24 cellular contexts compared by ENCODE assay signal in the genomic region with DNA sequence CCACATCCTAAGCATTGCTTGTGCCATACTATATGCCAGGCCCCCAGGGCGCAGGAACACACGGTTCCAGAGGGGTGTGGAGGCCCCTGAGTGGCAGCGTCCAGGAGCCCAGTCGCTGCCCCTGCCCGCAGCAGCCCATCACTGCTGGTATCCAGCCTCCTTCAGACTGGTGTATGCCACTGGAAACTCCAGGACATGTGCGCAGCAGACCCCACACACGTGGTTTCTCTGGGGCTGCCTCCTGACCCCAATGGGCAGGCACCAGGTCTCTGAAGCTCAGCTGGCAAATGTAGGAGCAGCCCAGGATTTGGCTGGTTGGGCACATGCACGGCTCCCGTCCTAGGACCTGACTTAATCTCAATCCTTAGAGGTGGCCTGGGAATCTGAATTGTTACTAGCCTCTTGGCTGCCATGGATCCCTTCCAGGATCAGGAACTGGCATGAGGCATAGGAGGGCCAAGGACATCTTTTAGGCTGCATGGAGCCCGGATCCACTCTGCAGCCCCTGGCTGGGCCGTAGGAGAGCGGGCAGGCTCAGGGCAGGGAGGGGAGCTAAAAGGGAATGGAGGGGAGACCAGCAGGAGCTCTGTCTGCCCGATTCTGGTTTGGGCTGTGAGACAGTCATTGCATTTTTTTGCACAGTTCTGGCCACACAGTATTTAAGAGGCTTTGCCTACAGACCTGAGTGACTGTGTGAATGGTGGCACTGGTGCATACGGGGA.
DNase-seq lines count a peak whose midpoint lies in the region; ATAC-seq and TF ChIP-seq lines count a peak whose summit lies in the region.
"Had no signal": no experiment of that assay in that cellular context is flagged by ENCODE, and none has a peak within 500 bp of the region (broad histone marks: within the 10 kb centered on the region; RNA-seq: fewer than 3 reads in every experiment).

No MANE protein-coding gene starts in this region.

- H3K36me3 ChIP-seq in SK-N-SH (replicated peaks in 1 of 2; ENCODE audit: control insufficient read depth in 1 of 2, insufficient read depth in 2 of 2, low read length in 1 of 2) (no peaks in the 10 kb centered on the region), Peyer's patch (no peaks in the 10 kb centered on the region)

- H3K9me2 ChIP-seq in SK-N-SH = no peaks in the 10 kb centered on the region

- H3K4me3 ChIP-seq in SK-N-SH (ENCODE audit: low read depth in 2 of 2, low read length in 1 of 2) (no peak overlapping the region), Peyer's patch (no peak overlapping the region)

- POLR2A ChIA-PET in SK-N-SH (lab: Yijun Ruan, JAX) = no interaction called here

- peaks cover 85% of the 10 kb centered on the region for H3K79me2 ChIP-seq in SK-N-SH (ENCODE audit: insufficient read depth)

- peaks cover 3% of the 10 kb centered on the region for H3F3A ChIP-seq in SK-N-SH (replicated peaks; ENCODE audit: insufficient read depth)

- H2AFZ ChIP-seq in SK-N-SH (ENCODE audit: low read depth) = no peak overlapping the region

- H3K4me2 ChIP-seq in SK-N-SH = no peak overlapping the region

- H3K27ac Mint-ChIP-seq in activated naive CD4-positive, alpha-beta T cell treated with anti-CD3 and anti-CD28 coated beads, Interleukin-2, amount 50 U/mL, for 72 hours = peak overlapping the region in 1 of 2 donors; percentile 15

- TF ChIP-seq EP300 in SK-N-SH (IDR thresholded peaks at IDR 0.05; ENCODE audit: borderline replicate concordance in 1 of 2, low read depth in 1 of 2, low read length in 1 of 2) = no peak

- no peaks in the 10 kb centered on the region for H3K36me3 Mint-ChIP-seq in activated naive CD4-positive, alpha-beta T cell treated with anti-CD3 and anti-CD28 coated beads, Interleukin-2, amount 50 U/mL, for 72 hours
- H3K36me3 Mint-ChIP-seq: CD8-positive, alpha-beta memory T cell had no signal

- DNase-seq in SK-N-SH (peak; percentile 54), Peyer's patch (no peak)
- DNase-seq in activated naive CD4-positive, alpha-beta T cell treated with anti-CD3 and anti-CD28 coated beads, Interleukin-2, amount 50 U/mL, for 72 hours (ENCODE audit: low spot score in 2 of 2) = no peak
- no peak for DNase-seq in activated CD4-positive, alpha-beta T cell treated with anti-CD3 and anti-CD28 coated beads for 1 hour
- DNase-seq: ACHN; C1 segment of cervical spinal cord; Calu3; CD8-positive, alpha-beta memory T cell; DMS153; GOT3; NCI-H1092; NCI-H1436; NCI-H187 treated with DMSO at 0.1 percent for 48 hours; NCI-H2107; NCI-H446 treated with DMSO at 0.1 percent for 48 hours; NCI-H526 treated with DMSO at 0.1 percent for 48 hours; OCI-M1; Right ventricle myocardium superior had no signal

- ATAC-seq in SK-N-SH treated with all-trans-retinoic acid at 6 μM for 48 hours = no peak
- ATAC-seq in activated naive CD4-positive, alpha-beta T cell treated with anti-CD3 and anti-CD28 coated beads, Interleukin-2, amount 50 U/mL, for 72 hours = no peak
- ATAC-seq: HCT116 had no signal

- H3K4me1 ChIP-seq in SK-N-SH (ENCODE audit: control insufficient read depth in 1 of 2, insufficient read depth in 2 of 2, low read depth in 1 of 2, low read length in 1 of 2) = peaks cover 48 to 86% of the 10 kb centered on the region in 2 experiments
- H3K4me1 ChIP-seq in Peyer's patch = peaks cover 0 to 31% (median 3%) of the 10 kb centered on the region in 4 donors

- H3K9ac ChIP-seq in SK-N-SH = no peak overlapping the region

- no peaks in the 10 kb centered on the region for H3K27me3 ChIP-seq in SK-N-SH (ENCODE audit: insufficient read depth)
- H3K27me3 ChIP-seq in layer of hippocampus (ENCODE audit: control insufficient read depth, insufficient read depth, low read length) = no peaks in the 10 kb centered on the region
- H3K27me3 ChIP-seq in Peyer's patch = no peaks in the 10 kb centered on the region

- no peak for TF ChIP-seq POLR2A in Peyer's patch (IDR thresholded peaks at IDR 0.05)

- TF ChIP-seq CTCF in SK-N-SH (IDR thresholded peaks at IDR 0.05) = no peak
- TF ChIP-seq CTCF in Peyer's patch (IDR thresholded peaks at IDR 0.05) = no peak

- TF ChIP-seq RAD21 in SK-N-SH (IDR thresholded peaks at IDR 0.05; ENCODE audit: low read length) = no peak

- 91% methylated on average over 14 of the region's 14 CpGs for WGBS in SK-N-SH (ENCODE audit: low lambda C conversion rate)

- CTCF ChIA-PET in SK-N-SH (lab: Yijun Ruan, JAX) = interaction anchor here (0.9 kb wide), 1 partner anchor 68 kb away, joined by 3 read pairs; no protein-coding TSS in a partner anchor

- H3K27ac ChIP-seq in SK-N-SH (ENCODE audit: low read depth in 2 of 2, low read length in 1 of 2) (peak overlapping the region in 1 of 2 experiments; percentile 62; a peak in 1 of 4 replicates), angular gyrus (ENCODE audit: low read depth, low read length) (peak overlapping the region; percentile 99), layer of hippocampus (ENCODE audit: low read depth, low read length) (peak overlapping the region; percentile 97), temporal lobe (ENCODE audit: low read depth, low read length) (peak overlapping the region; percentile 98), Peyer's patch (no peak overlapping the region)
- H3K27ac ChIP-seq: 22Rv1 had no signal

- peaks cover 82% of the 10 kb centered on the region for H4K20me1 ChIP-seq in SK-N-SH (ENCODE audit: insufficient read depth)

- no peaks in the 10 kb centered on the region for H3K9me3 ChIP-seq in SK-N-SH
- no peaks in the 10 kb centered on the region for H3K9me3 ChIP-seq in Peyer's patch

- H3K9me3 Mint-ChIP-seq in activated naive CD4-positive, alpha-beta T cell treated with anti-CD3 and anti-CD28 coated beads, Interleukin-2, amount 50 U/mL, for 72 hours = no peaks in the 10 kb centered on the region
- H3K9me3 Mint-ChIP-seq: CD8-positive, alpha-beta memory T cell had no signal

TF ChIP-seq in SK-N-SH, 30 proteins besides CTCF, POLR2A, EP300 and RAD21 (continues in another document):
- TF ChIP-seq GABPA (IDR thresholded peaks at IDR 0.05; ENCODE audit: low read depth) (no peak), MEF2A (IDR thresholded peaks at IDR 0.05; ENCODE audit: borderline replicate concordance, low read depth) (no peak), ZBTB33 (IDR thresholded peaks at IDR 0.05; ENCODE audit: borderline replicate concordance, low read depth) (no peak), ELF1 (IDR thresholded peaks at IDR 0.05) (no peak), MXI1 (IDR thresholded peaks at IDR 0.05; ENCODE audit: low read depth, low read length) (peak; percentile 84; the same call in 1 of the 2 replicates), MAX (IDR thresholded peaks at IDR 0.05; ENCODE audit: low read depth) (no peak)

TF ChIP-seq in SK-N-SH treated with all-trans-retinoic acid at 6 μM for 48 hours, 23 proteins besides CTCF, POLR2A, EP300 and RAD21:
- TF ChIP-seq RARB (CRISPR knock-in tag; IDR thresholded peaks at IDR 0.05) (no peak), GLIS3 (CRISPR knock-in tag; IDR thresholded peaks at IDR 0.05) (no peak), ZNF565 (CRISPR knock-in tag; conservative IDR thresholded peaks at IDR 0.05; ENCODE audit: low read depth) (no peak), PATZ1 (CRISPR knock-in tag; IDR thresholded peaks at IDR 0.05; ENCODE audit: borderline replicate concordance) (no peak), BACH2 (CRISPR knock-in tag; IDR thresholded peaks at IDR 0.05; ENCODE audit: borderline replicate concordance) (no peak), ZNF8 (CRISPR knock-in tag; IDR thresholded peaks at IDR 0.05) (no peak), ESRRG (CRISPR knock-in tag; IDR thresholded peaks at IDR 0.05) (no peak), TCF4 (CRISPR knock-in tag; IDR thresholded peaks at IDR 0.05; ENCODE audit: borderline replicate concordance) (no peak)
- TF ChIP-seq, protein P1, sequence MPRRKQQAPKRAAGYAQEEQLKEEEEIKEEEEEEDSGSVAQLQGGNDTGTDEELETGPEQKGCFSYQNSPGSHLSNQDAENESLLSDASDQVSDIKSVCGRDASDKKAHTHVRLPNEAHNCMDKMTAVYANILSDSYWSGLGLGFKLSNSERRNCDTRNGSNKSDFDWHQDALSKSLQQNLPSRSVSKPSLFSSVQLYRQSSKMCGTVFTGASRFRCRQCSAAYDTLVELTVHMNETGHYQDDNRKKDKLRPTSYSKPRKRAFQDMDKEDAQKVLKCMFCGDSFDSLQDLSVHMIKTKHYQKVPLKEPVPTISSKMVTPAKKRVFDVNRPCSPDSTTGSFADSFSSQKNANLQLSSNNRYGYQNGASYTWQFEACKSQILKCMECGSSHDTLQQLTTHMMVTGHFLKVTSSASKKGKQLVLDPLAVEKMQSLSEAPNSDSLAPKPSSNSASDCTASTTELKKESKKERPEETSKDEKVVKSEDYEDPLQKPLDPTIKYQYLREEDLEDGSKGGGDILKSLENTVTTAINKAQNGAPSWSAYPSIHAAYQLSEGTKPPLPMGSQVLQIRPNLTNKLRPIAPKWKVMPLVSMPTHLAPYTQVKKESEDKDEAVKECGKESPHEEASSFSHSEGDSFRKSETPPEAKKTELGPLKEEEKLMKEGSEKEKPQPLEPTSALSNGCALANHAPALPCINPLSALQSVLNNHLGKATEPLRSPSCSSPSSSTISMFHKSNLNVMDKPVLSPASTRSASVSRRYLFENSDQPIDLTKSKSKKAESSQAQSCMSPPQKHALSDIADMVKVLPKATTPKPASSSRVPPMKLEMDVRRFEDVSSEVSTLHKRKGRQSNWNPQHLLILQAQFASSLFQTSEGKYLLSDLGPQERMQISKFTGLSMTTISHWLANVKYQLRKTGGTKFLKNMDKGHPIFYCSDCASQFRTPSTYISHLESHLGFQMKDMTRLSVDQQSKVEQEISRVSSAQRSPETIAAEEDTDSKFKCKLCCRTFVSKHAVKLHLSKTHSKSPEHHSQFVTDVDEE (CRISPR knock-in tag; IDR thresholded peaks at IDR 0.05) = no peak
TF ChIP-seq in SK-N-SH treated with all-trans-retinoic acid at 6 μM for 48 hours: peak in this region for 0.

Comparison
In these comparisons a context has a peak if more than half of its experiments do, and no peak if none do; other contexts are left out.
1. H3K27ac ChIP-seq: peak in angular gyrus (single experiment), layer of hippocampus (single experiment) and temporal lobe (single experiment); none in Peyer's patch (0 of 4).